In the genomic region with DNA sequence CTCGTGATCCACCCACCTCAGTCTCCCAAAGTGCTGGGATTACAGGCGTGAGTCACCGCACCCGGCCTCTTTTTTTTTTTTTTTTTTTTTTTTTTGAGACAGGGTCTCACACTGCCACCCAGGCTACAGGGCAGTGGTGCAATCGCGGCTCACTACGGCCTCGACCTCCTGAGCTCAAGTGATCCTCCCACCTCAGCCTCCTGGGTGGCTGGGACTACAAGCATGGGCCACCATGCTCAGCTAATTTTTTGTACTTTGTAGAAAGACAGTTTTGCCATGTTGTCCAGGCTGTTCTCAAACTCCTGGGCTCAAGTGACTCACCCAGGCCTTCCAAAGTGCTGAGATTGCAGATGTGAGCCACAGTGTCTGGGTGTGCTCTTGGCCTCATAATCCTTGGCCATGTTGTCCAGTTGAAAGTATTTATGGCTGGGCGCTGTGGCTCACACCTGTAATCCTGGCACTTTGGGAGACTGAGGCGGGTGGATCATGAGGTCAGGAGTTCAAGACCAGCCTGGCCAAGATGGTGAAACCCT, we compare ENCODE assay signal across 5 cellular contexts. TPM values are rescaled to one million over a fixed set of nuclear protein-coding genes. Genes with fewer than 3 reads are reported as not detected.
"Had no signal": no experiment of that assay in that cellular context is flagged by ENCODE, and none has a peak within 500 bp of the region (broad histone marks: within the 10 kb centered on the region; RNA-seq: fewer than 3 reads in every experiment).

No MANE protein-coding gene starts in this region.

RNA-seq across cellular contexts. Expression of a gene that starts 41.3 kb away (rescaled TPM):
- total RNA-seq: HT1080, OCI-LY7, PC-3, Right ventricle myocardium inferior, SJCRH30 had no signal
